Comparison of ENCODE assay signal across 8 cellular contexts in the genomic region with DNA sequence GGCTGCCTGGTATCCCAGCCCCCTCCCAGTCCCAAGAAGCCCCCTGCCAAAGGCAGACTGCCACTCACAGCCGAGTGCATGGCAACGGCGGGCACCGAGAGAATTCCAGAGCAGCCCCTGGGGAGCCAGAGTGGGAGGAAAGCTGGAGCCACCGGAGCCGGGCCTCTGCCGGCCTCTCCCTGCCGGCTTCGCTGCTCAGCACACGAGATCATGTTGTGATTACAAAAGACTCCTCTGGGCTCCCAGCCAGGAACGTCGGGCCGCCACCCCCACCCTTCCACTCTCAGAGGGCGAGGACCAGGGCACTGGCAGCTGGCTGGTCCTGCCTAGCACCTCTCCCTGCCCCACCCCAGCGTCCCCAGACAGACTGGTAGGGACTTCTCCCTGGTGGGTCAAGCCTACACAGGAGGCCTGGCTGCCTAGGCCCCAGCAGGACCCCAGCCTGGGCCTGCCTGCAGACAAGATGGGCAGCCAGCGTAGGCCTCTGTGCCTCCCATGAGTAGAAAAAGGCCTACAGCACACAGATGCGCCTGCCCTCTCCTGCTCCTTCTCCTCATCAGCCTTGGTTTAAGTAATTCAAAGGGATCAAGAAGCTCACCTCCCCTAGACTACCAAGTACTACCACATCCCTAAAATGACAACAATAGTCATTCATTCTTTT. TPM values are rescaled to one million over a fixed set of nuclear protein-coding genes. Genes with fewer than 3 reads are reported as not detected.
DNase-seq lines count a peak whose midpoint lies in the region; ATAC-seq and TF ChIP-seq lines count a peak whose summit lies in the region.

TSS of gene CCDC9B (minus strand) at position 200 of the 661 bp plus-strand sequence. CDS start at position 80, 120 bp downstream.

- in situ Hi-C loops in HAP-1 (cut with MboI; ENCODE audit: low sequenced_read_pairs), result no loop called here

- no peaks in the 10 kb centered on the region for H3K36me3 Mint-ChIP-seq in WTC11

- CTCF ChIA-PET in WTC11 (lab: Charles Lee), result interaction anchor here (0.6 to 9.6 kb wide), 17 partner anchors 12 to 167 kb away, joined by 3 to 264 read pairs (median 14); partner anchors contain the start of genes ANKRD63, BAHD1, INAFM2 and KNSTRN

- H3K9me3 Mint-ChIP-seq in WTC11, result no peaks in the 10 kb centered on the region

- no peak within 1 kb of the TSS for H3K27ac Mint-ChIP-seq in WTC11

- POLR2A ChIA-PET in WTC11 (lab: Charles Lee), result interaction anchor here (0.9 to 1.6 kb wide), 3 partner anchors 18 to 42 kb away, joined by 3 to 4 read pairs (median 3); partner anchors contain the start of genes INAFM2 and KNSTRN

- peaks cover 5% of the 10 kb centered on the region for H3K27me3 Mint-ChIP-seq in WTC11 (ENCODE audit: low read depth)

- TF ChIP-seq CTCF in WTC11 (IDR thresholded peaks at IDR 0.05), result no peak

- H3K27ac ChIP-seq in layer of hippocampus (ENCODE audit: low read depth, low read length), result peak within 1 kb of the TSS; percentile 95
- H3K27ac ChIP-seq in subcutaneous abdominal adipose tissue (ENCODE audit: low read depth, low read length), result peak within 1 kb of the TSS; percentile 94

- no peak for ATAC-seq in WTC11

- H3K4me3 ChIP-seq in HAP-1, result peak within 1 kb of the TSS; percentile 12
- H3K4me3 ChIP-seq in subcutaneous abdominal adipose tissue (ENCODE audit: low read depth in 1 of 5, low read length in 5 of 5), result peak within 1 kb of the TSS in 4 of 5 donors; percentile 32 to 58 (median 50)

- peaks cover 33% of the 10 kb centered on the region for H3K4me1 Mint-ChIP-seq in WTC11

- H3K36me3 ChIP-seq in HAP-1 (replicated peaks) (no peaks in the 10 kb centered on the region), subcutaneous abdominal adipose tissue (ENCODE audit: control insufficient read depth in 5 of 5, insufficient read depth in 5 of 5, low read length in 5 of 5) (no peaks in the 10 kb centered on the region)

- no peak within 1 kb of the TSS for H3K4me3 Mint-ChIP-seq in WTC11

- DNase-seq in HAP-1 (ENCODE audit: low spot score in 2 of 2), result peak; percentile 63 to 82
- DNase-seq in NCI-H748 (lab: John Stamatoyannopoulos, UW; ENCODE audit: unreplicated experiment), result peak; percentile 64
- DNase-seq in cerebellum (ENCODE audit: low spot score), result peak; percentile 66
- DNase-seq in WTC11 (ENCODE audit: low spot score), result no peak
- no peak for DNase-seq in NK-92 (lab: John Stamatoyannopoulos, UW; ENCODE audit: unreplicated experiment)
- no peak for DNase-seq in DMS114 treated with DMSO at 0.1 percent for 48 hours (lab: John Stamatoyannopoulos, UW; ENCODE audit: unreplicated experiment)

- H3K9me3 ChIP-seq in HAP-1 (no peaks in the 10 kb centered on the region), subcutaneous abdominal adipose tissue (ENCODE audit: control insufficient read depth in 5 of 5, low read length in 5 of 5) (no peaks in the 10 kb centered on the region)

- peak within 1 kb of the TSS in 4 of 5 donors; percentile 68 to 81 (median 72) for H3K9ac ChIP-seq in subcutaneous abdominal adipose tissue (ENCODE audit: low read length in 5 of 5)

- H3K4me1 ChIP-seq in HAP-1 (peaks cover 15% of the 10 kb centered on the region), subcutaneous abdominal adipose tissue (ENCODE audit: control insufficient read depth in 5 of 5, insufficient read depth in 5 of 5, low read length in 5 of 5) (peaks cover 12 to 73% (median 62%) of the 10 kb centered on the region in 5 donors)

- H3K27me3 ChIP-seq in HAP-1 (ENCODE audit: low read depth) (no peaks in the 10 kb centered on the region), layer of hippocampus (ENCODE audit: control insufficient read depth, insufficient read depth, low read length) (no peaks in the 10 kb centered on the region), subcutaneous abdominal adipose tissue (ENCODE audit: control insufficient read depth in 5 of 5, insufficient read depth in 4 of 5, low read length in 5 of 5) (no peaks in the 10 kb centered on the region)

TF ChIP-seq in WTC11, 78 proteins besides CTCF, POLR2A, EP300 and RAD21:
- TF ChIP-seq CBFB (CRISPR knock-in tag; IDR thresholded peaks at IDR 0.05; ENCODE audit: low read depth) (no peak), E2F4 (CRISPR knock-in tag; IDR thresholded peaks at IDR 0.05; ENCODE audit: borderline replicate concordance, low read depth) (no peak), MYBL2 (CRISPR knock-in tag; IDR thresholded peaks at IDR 0.05) (no peak), GABPB1 (CRISPR knock-in tag; IDR thresholded peaks at IDR 0.05) (no peak), JAZF1 (CRISPR knock-in tag; IDR thresholded peaks at IDR 0.05) (no peak), RORB (CRISPR knock-in tag; IDR thresholded peaks at IDR 0.05) (no peak), ZNF671 (CRISPR knock-in tag; IDR thresholded peaks at IDR 0.05) (no peak), FOXJ3 (CRISPR knock-in tag; IDR thresholded peaks at IDR 0.05; ENCODE audit: borderline replicate concordance) (no peak), SP1 (CRISPR knock-in tag; conservative IDR thresholded peaks at IDR 0.05) (no peak), PRRX2 (CRISPR knock-in tag; IDR thresholded peaks at IDR 0.05) (no peak), RELA (CRISPR knock-in tag; IDR thresholded peaks at IDR 0.05; ENCODE audit: borderline replicate concordance) (no peak), FOXK1 (CRISPR knock-in tag; IDR thresholded peaks at IDR 0.05) (no peak), MXD4 (CRISPR knock-in tag; IDR thresholded peaks at IDR 0.05; ENCODE audit: borderline replicate concordance) (no peak), PRDM15 (CRISPR knock-in tag; IDR thresholded peaks at IDR 0.05) (no peak)
- TF ChIP-seq, protein P1, sequence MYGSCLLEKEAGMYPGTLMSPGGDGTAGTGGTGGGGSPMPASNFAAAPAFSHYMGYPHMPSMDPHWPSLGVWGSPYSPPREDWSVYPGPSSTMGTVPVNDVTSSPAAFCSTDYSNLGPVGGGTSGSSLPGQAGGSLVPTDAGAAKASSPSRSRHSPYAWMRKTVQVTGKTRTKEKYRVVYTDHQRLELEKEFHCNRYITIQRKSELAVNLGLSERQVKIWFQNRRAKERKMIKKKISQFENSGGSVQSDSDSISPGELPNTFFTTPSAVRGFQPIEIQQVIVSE (CRISPR knock-in tag; IDR thresholded peaks at IDR 0.05; ENCODE audit: borderline replicate concordance), result no peak

RNA-seq across cellular contexts. Expression of gene CCDC9B, which starts in this region (rescaled TPM):
- total RNA-seq in cerebellum, result 0.73 TPM
- total RNA-seq in WTC11 (2021), result 1.4 to 1.8 TPM (median 1.8 TPM) in 3 replicates

Comparison
In these comparisons a context has a peak if more than half of its experiments do, and no peak if none do; other contexts are left out.
1. Peak in DNase-seq in cerebellum; RNA of the gene not detected or under 1 TPM.
2. DNase-seq: peak in HAP-1 (2 of 2) and NCI-H748 (single experiment); none in WTC11 (single experiment), NK-92 (single experiment) and DMS114 treated with DMSO at 0.1 percent for 48 hours (single experiment).